Comparison of ENCODE assay signal across 24 cellular contexts in genomic region chr2:231160701-231161100, GRCh38. TPM values are rescaled to one million over a fixed set of nuclear protein-coding genes. Genes with fewer than 3 reads are reported as not detected.
DNase-seq lines count a peak whose midpoint lies in the region; ATAC-seq, FAIRE-seq and TF ChIP-seq lines count a peak whose summit lies in the region.
"Had no signal": no experiment of that assay in that cellular context is flagged by ENCODE, and none has a peak within 500 bp of the region (broad histone marks: within the 10 kb centered on the region; RNA-seq: fewer than 3 reads in every experiment).

No MANE protein-coding gene starts in this region.

- H3K4me3 Mint-ChIP-seq in activated naive CD8-positive, alpha-beta T cell = no peak overlapping the region
- no peak overlapping the region for H3K4me3 Mint-ChIP-seq in activated naive CD8-positive, alpha-beta T cell treated with anti-CD3 and anti-CD28 coated beads for 36 hours
- H3K4me3 Mint-ChIP-seq in activated CD4-positive, alpha-beta memory T cell treated with anti-CD3 and anti-CD28 coated beads, Interleukin-2, amount 10 ng/mL, durations not matched to agents 7 days and 5 days = no peak overlapping the region
- H3K4me3 Mint-ChIP-seq: CD4-positive, alpha-beta T cell had no signal

- H3K9ac ChIP-seq in colonic mucosa (ENCODE audit: low read depth in 2 of 2, low read length in 2 of 2) = no peak overlapping the region

- H3K36me3 Mint-ChIP-seq in activated naive CD8-positive, alpha-beta T cell = peaks cover 3% of the 10 kb centered on the region
- H3K36me3 Mint-ChIP-seq in activated naive CD8-positive, alpha-beta T cell treated with anti-CD3 and anti-CD28 coated beads for 36 hours = peaks cover 19% of the 10 kb centered on the region
- peaks cover 19% of the 10 kb centered on the region for H3K36me3 Mint-ChIP-seq in activated CD4-positive, alpha-beta memory T cell treated with anti-CD3 and anti-CD28 coated beads, Interleukin-2, amount 10 ng/mL, durations not matched to agents 7 days and 5 days (ENCODE audit: low read depth)

- no peak for DNase-seq in activated naive CD8-positive, alpha-beta T cell treated with anti-CD3 and anti-CD28 coated beads for 36 hours
- DNase-seq in colonic mucosa (no peak), urothelium cell line (ENCODE audit: low spot score) (no peak), caudate nucleus (lab: John Stamatoyannopoulos, UW) (no peak)
- no peak for DNase-seq in activated CD4-positive, alpha-beta memory T cell treated with anti-CD3 and anti-CD28 coated beads, Interleukin-2, amount 10 ng/mL, durations not matched to agents 7 days and 5 days
- DNase-seq: activated CD4-positive, alpha-beta T cell treated with anti-CD3 and anti-CD28 coated beads for 48 hours; activated T-cell treated with anti-CD3 and anti-CD28 coated beads for 4 hours; CD4-positive, alpha-beta T cell; central memory CD4-positive, alpha-beta T cell; DMS53; effector CD4-positive, alpha-beta T cell; foreskin melanocyte; KBM-7; left ventricle myocardium superior; NCI-H526 treated with DMSO at 0.1 percent for 48 hours; Peyer's patch; stimulated activated CD4-positive, alpha-beta T cell treated with anti-CD3 and anti-CD28 coated beads, Interleukin-4, amount 100 ng/mL, for 4 hours; stimulated activated CD8-positive, alpha-beta memory T cell treated with anti-CD3 and anti-CD28 coated beads, Interleukin-4, amount 100 ng/mL, for 48 hours; thyroid gland had no signal

- no peaks in the 10 kb centered on the region for H3K27me3 ChIP-seq in colonic mucosa
- H3K27me3 ChIP-seq in muscle layer of duodenum (ENCODE audit: low read depth, low read length) = no peaks in the 10 kb centered on the region
- H3K27me3 ChIP-seq: Peyer's patch, thyroid gland had no signal

- H3K36me3 ChIP-seq in colonic mucosa (no peaks in the 10 kb centered on the region), muscle layer of duodenum (ENCODE audit: control insufficient read depth in 1 of 2, insufficient read depth in 2 of 2, low read length in 2 of 2) (peaks cover 12 to 25% of the 10 kb centered on the region in 2 donors)

- H3K9me3 ChIP-seq in colonic mucosa (no peaks in the 10 kb centered on the region), muscle layer of duodenum (ENCODE audit: control insufficient read depth in 1 of 2, low read length in 2 of 2) (no peaks in the 10 kb centered on the region)
- H3K9me3 ChIP-seq: Peyer's patch, thyroid gland had no signal

- no peak for TF ChIP-seq CTCF in colonic mucosa (IDR thresholded peaks at IDR 0.05)

- H3K4me3 ChIP-seq in colonic mucosa (no peak overlapping the region), muscle layer of duodenum (ENCODE audit: low read depth in 1 of 2, low read length in 2 of 2) (no peak overlapping the region)
- H3K4me3 ChIP-seq: Peyer's patch, thyroid gland had no signal

- H3K27ac ChIP-seq in colonic mucosa = peak overlapping the region; percentile 0
- H3K27ac ChIP-seq in muscle layer of duodenum (ENCODE audit: low read length) = peak overlapping the region; percentile 32
- no peak overlapping the region for H3K27ac ChIP-seq in caudate nucleus (ENCODE audit: low read depth, low read length)

- FAIRE-seq in urothelium cell line (lab: Jason Lieb, UNC) = no peak

- H3K27me3 Mint-ChIP-seq in activated naive CD8-positive, alpha-beta T cell = no peaks in the 10 kb centered on the region
- no peaks in the 10 kb centered on the region for H3K27me3 Mint-ChIP-seq in activated naive CD8-positive, alpha-beta T cell treated with anti-CD3 and anti-CD28 coated beads for 36 hours
- no peaks in the 10 kb centered on the region for H3K27me3 Mint-ChIP-seq in activated CD4-positive, alpha-beta memory T cell treated with anti-CD3 and anti-CD28 coated beads, Interleukin-2, amount 10 ng/mL, durations not matched to agents 7 days and 5 days
- H3K27me3 Mint-ChIP-seq: CD4-positive, alpha-beta T cell had no signal

- no peaks in the 10 kb centered on the region for H3K9me3 Mint-ChIP-seq in activated naive CD8-positive, alpha-beta T cell (ENCODE audit: low read depth)
- no peaks in the 10 kb centered on the region for H3K9me3 Mint-ChIP-seq in activated naive CD8-positive, alpha-beta T cell treated with anti-CD3 and anti-CD28 coated beads for 36 hours
- no peaks in the 10 kb centered on the region for H3K9me3 Mint-ChIP-seq in activated CD4-positive, alpha-beta memory T cell treated with anti-CD3 and anti-CD28 coated beads, Interleukin-2, amount 10 ng/mL, durations not matched to agents 7 days and 5 days
- H3K9me3 Mint-ChIP-seq: activated naive CD4-positive, alpha-beta T cell treated with anti-CD3 and anti-CD28 coated beads, Interleukin-2, amount 50 U/mL, for 72 hours; CD4-positive, alpha-beta T cell had no signal

- peak overlapping the region; percentile 50 for H3K27ac Mint-ChIP-seq in activated naive CD8-positive, alpha-beta T cell
- H3K27ac Mint-ChIP-seq in activated naive CD8-positive, alpha-beta T cell treated with anti-CD3 and anti-CD28 coated beads for 36 hours = no peak overlapping the region
- no peak overlapping the region for H3K27ac Mint-ChIP-seq in activated CD4-positive, alpha-beta memory T cell treated with anti-CD3 and anti-CD28 coated beads, Interleukin-2, amount 10 ng/mL, durations not matched to agents 7 days and 5 days
- H3K27ac Mint-ChIP-seq: CD4-positive, alpha-beta T cell had no signal

- CTCF ChIA-PET in activated CD4-positive, alpha-beta memory T cell treated with anti-CD3 and anti-CD28 coated beads, Interleukin-2, amount 10 ng/mL, durations not matched to agents 7 days and 5 days (lab: Charles Lee) = no interaction called here

- ATAC-seq in GM21717 (IDR thresholded peaks at IDR 0.05; ENCODE audit: unreplicated experiment) = no peak
- ATAC-seq: left ventricle myocardium superior had no signal

- POLR2A ChIA-PET in activated CD4-positive, alpha-beta memory T cell treated with anti-CD3 and anti-CD28 coated beads, Interleukin-2, amount 10 ng/mL, durations not matched to agents 7 days and 5 days (lab: Charles Lee) = interaction anchor here (1.0 to 1.6 kb wide), 2 partner anchors 10 to 304 kb away, joined by 3 to 4 read pairs; partner anchors contain the start of gene NCL

- H3K4me1 Mint-ChIP-seq in activated naive CD8-positive, alpha-beta T cell (ENCODE audit: low read depth) = peaks cover 20% of the 10 kb centered on the region
- peaks cover 13% of the 10 kb centered on the region for H3K4me1 Mint-ChIP-seq in activated naive CD8-positive, alpha-beta T cell treated with anti-CD3 and anti-CD28 coated beads for 36 hours
- H3K4me1 Mint-ChIP-seq in activated CD4-positive, alpha-beta memory T cell treated with anti-CD3 and anti-CD28 coated beads, Interleukin-2, amount 10 ng/mL, durations not matched to agents 7 days and 5 days = peaks cover 15% of the 10 kb centered on the region

- H3K4me1 ChIP-seq in colonic mucosa (no peaks in the 10 kb centered on the region), muscle layer of duodenum (ENCODE audit: control insufficient read depth in 1 of 2, insufficient read depth in 2 of 2, low read length in 2 of 2) (peaks cover 9 to 11% of the 10 kb centered on the region in 2 donors)
- H3K4me1 ChIP-seq: thyroid gland had no signal

- intact Hi-C loops in colonic mucosa (cut with DNase I) = no loop called here

RNA-seq across cellular contexts. Expression of gene HTR2B, which starts 35.9 kb away (rescaled TPM):
- not detected for total RNA-seq in activated naive CD8-positive, alpha-beta T cell treated with anti-CD3 and anti-CD28 coated beads for 36 hours
- under 1 TPM in 1 of 2 donors, not detected in 1; 0.27 TPM for total RNA-seq in colonic mucosa
- under 1 TPM; 0.10 to 0.13 TPM for total RNA-seq in activated CD4-positive, alpha-beta memory T cell treated with anti-CD3 and anti-CD28 coated beads, Interleukin-2, amount 10 ng/mL, durations not matched to agents 7 days and 5 days
- total RNA-seq: A673; activated naive CD4-positive, alpha-beta T cell treated with anti-CD3 and anti-CD28 coated beads, Interleukin-2, amount 50 U/mL, for 72 hours had no signal

RNA-seq across cellular contexts. Expression of gene ARMC9, which starts 37.7 kb away (rescaled TPM):
- 1 to 10 TPM; 3.9 to 5.1 TPM for total RNA-seq in activated naive CD8-positive, alpha-beta T cell treated with anti-CD3 and anti-CD28 coated beads for 36 hours
- 10 to 100 TPM in 1 of 2 donors, 1 to 10 TPM in 1; 9.8 to 17.2 TPM for total RNA-seq in colonic mucosa
- under 1 TPM; 0.50 to 0.55 TPM for total RNA-seq in activated CD4-positive, alpha-beta memory T cell treated with anti-CD3 and anti-CD28 coated beads, Interleukin-2, amount 10 ng/mL, durations not matched to agents 7 days and 5 days
